ENCODE assay signal across 1 cellular context in genomic region chr11:59810189-59810910, GRCh38.
TF ChIP-seq lines count a peak whose summit lies in the region.

Gene MRPL16, minus strand, starts transcription at chr11:59810778. Its CDS starts 120 bp downstream, at chr11:59810658.

TF ChIP-seq in HEK293, 187 proteins besides CTCF, POLR2A, EP300 and RAD21 (continued from another document):
- no peak for TF ChIP-seq ZNF280C (tag by site-specific recombination; IDR thresholded peaks at IDR 0.05)
- TF ChIP-seq ZNF747 (tag by site-specific recombination; IDR thresholded peaks at IDR 0.05): no peak
- TF ChIP-seq GLI4 (tag by site-specific recombination; IDR thresholded peaks at IDR 0.05): no peak
- TF ChIP-seq TSHZ1 (tag by site-specific recombination; IDR thresholded peaks at IDR 0.05; ENCODE audit: borderline replicate concordance): no peak
- no peak for TF ChIP-seq ZNF521 (tag by site-specific recombination; IDR thresholded peaks at IDR 0.05)
- no peak for TF ChIP-seq ZFP41 (tag by site-specific recombination; IDR thresholded peaks at IDR 0.05; ENCODE audit: borderline replicate concordance)
- no peak for TF ChIP-seq IKZF3 (tag by site-specific recombination; IDR thresholded peaks at IDR 0.05)
- TF ChIP-seq ZNF223 (tag by site-specific recombination; IDR thresholded peaks at IDR 0.05): no peak
- no peak for TF ChIP-seq ZNF114 (tag by site-specific recombination; IDR thresholded peaks at IDR 0.05)
